Comparison of ENCODE assay signal across 13 cellular contexts in the genomic region with DNA sequence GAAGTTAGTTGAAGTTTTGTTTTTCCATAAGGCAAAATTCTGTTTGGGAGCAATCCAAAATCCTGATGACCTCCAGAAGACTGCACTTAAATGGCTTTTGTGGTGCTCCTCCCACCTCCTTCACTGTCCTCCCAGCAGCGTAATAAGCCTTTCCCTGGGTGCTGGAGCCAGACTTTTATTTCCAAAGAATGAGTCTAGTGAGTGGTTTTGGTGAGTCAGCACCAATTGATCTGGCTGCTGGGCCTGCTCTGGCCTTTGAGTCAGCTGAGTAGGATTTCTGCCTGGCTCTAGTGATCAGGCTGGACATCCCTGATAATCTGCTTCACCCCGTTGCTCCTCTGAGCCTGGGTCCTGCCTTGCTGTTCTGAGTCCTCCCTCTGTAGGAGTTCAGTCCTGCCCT. TPM values are rescaled to one million over a fixed set of nuclear protein-coding genes. Genes with fewer than 3 reads are reported as not detected.
DNase-seq lines count a peak whose midpoint lies in the region; ATAC-seq, FAIRE-seq and TF ChIP-seq lines count a peak whose summit lies in the region.
"Had no signal": no experiment of that assay in that cellular context is flagged by ENCODE, and none has a peak within 500 bp of the region (broad histone marks: within the 10 kb centered on the region; RNA-seq: fewer than 3 reads in every experiment).

No MANE protein-coding gene starts in this region.

- no peak for TF ChIP-seq RAD21 in K562 (CRISPR knock-in tag; conservative IDR thresholded peaks at IDR 0.05 in 1 of 2, IDR thresholded peaks at IDR 0.05 in 1 of 2)

- FAIRE-seq in K562 (lab: Jason Lieb, UNC): no peak

- H2AFZ ChIP-seq in K562 (ENCODE audit: low read depth, low read length): no peak overlapping the region

- H3K27ac Mint-ChIP-seq in activated naive CD8-positive, alpha-beta T cell treated with anti-CD3 and anti-CD28 coated beads for 36 hours: no peak overlapping the region
- H3K27ac Mint-ChIP-seq: activated naive CD4-positive, alpha-beta T cell treated with anti-CD3 and anti-CD28 coated beads, Interleukin-2, amount 10 ng/mL, durations not matched to agents 7 days and 5 days had no signal

- H3K79me2 ChIP-seq in K562 (ENCODE audit: control insufficient read depth, insufficient read depth, low read length): no peaks in the 10 kb centered on the region

- ATAC-seq in heart right ventricle: peak in 5 of 8 donors; percentile 27 to 80 (median 58)
- ATAC-seq in K562: peak; percentile 29; the same call in 1 of the 3 replicates
- peak; percentile 86 for ATAC-seq in left lung
- ATAC-seq in GM18868 (IDR thresholded peaks at IDR 0.05; ENCODE audit: unreplicated experiment): no peak

- no peaks in the 10 kb centered on the region for H3K9me1 ChIP-seq in K562 (ENCODE audit: control insufficient read depth, insufficient read depth, low read length)

- H3K36me3 ChIP-seq in heart right ventricle: no peaks in the 10 kb centered on the region
- no peaks in the 10 kb centered on the region for H3K36me3 ChIP-seq in K562 (ENCODE audit: control insufficient read depth, insufficient read depth, low read length)
- no peaks in the 10 kb centered on the region for H3K36me3 ChIP-seq in left lung
- H3K36me3 ChIP-seq: heart left ventricle had no signal

- H3K36me3 Mint-ChIP-seq in activated naive CD8-positive, alpha-beta T cell treated with anti-CD3 and anti-CD28 coated beads for 36 hours: no peaks in the 10 kb centered on the region
- H3K36me3 Mint-ChIP-seq: activated naive CD4-positive, alpha-beta T cell treated with anti-CD3 and anti-CD28 coated beads, Interleukin-2, amount 10 ng/mL, durations not matched to agents 7 days and 5 days had no signal

- POLR2A ChIA-PET in K562 (lab: Yijun Ruan, JAX): no interaction called here

- TF ChIP-seq EP300 in K562 (IDR thresholded peaks at IDR 0.05; ENCODE audit: low read length): no peak

- H3K9ac ChIP-seq in K562 (ENCODE audit: insufficient read depth in 1 of 2, low read depth in 2 of 2, low read length in 2 of 2): no peak overlapping the region

- 47 to 74% methylated on average over 2 of the region's 2 CpGs for WGBS in heart right ventricle, 2 donors
- WGBS in K562 (ENCODE audit: insufficient coverage, low coverage, missing lambda C conversion rate): 2% methylated on average over 2 of the region's 2 CpGs

- no peaks in the 10 kb centered on the region for H3K4me1 Mint-ChIP-seq in activated naive CD8-positive, alpha-beta T cell treated with anti-CD3 and anti-CD28 coated beads for 36 hours
- H3K4me1 Mint-ChIP-seq: activated naive CD4-positive, alpha-beta T cell treated with anti-CD3 and anti-CD28 coated beads, Interleukin-2, amount 10 ng/mL, durations not matched to agents 7 days and 5 days had no signal

- H3K4me1 ChIP-seq in heart right ventricle (peaks cover 0 to 3% (median 0%) of the 10 kb centered on the region in 9 donors), K562 (replicated peaks in 1 of 2; ENCODE audit: control insufficient read depth in 2 of 2, insufficient read depth in 2 of 2, low read length in 2 of 2) (no peaks in the 10 kb centered on the region), left lung (peaks cover 0 to 4% of the 10 kb centered on the region in 2 donors)

- in situ Hi-C loops in K562 (cut with MboI): no loop called here

- H3K9me3 Mint-ChIP-seq in activated naive CD8-positive, alpha-beta T cell treated with anti-CD3 and anti-CD28 coated beads for 36 hours: peaks cover 4% of the 10 kb centered on the region
- H3K9me3 Mint-ChIP-seq: activated naive CD4-positive, alpha-beta T cell treated with anti-CD3 and anti-CD28 coated beads, Interleukin-2, amount 10 ng/mL, durations not matched to agents 7 days and 5 days had no signal

- BruUV-seq in K562 (replicated peaks; lab: Mats Ljungman, UMichigan): no TSS peak

- no peak overlapping the region for H3K27ac ChIP-seq in heart right ventricle
- H3K27ac ChIP-seq in K562 (ENCODE audit: extremely low read depth, low read depth, low read length): no peak overlapping the region
- H3K27ac ChIP-seq in left lung: no peak overlapping the region
- H3K27ac ChIP-seq: dorsolateral prefrontal cortex, heart left ventricle had no signal

- intact Hi-C loops in heart right ventricle (cut with DNase I) (no loop called here), cardiac septum (cut with DNase I) (no loop called here), K562 (cut with micrococcal nuclease) (no loop called here), left lung (cut with DNase I) (no loop called here)

- no peak overlapping the region for H3K4me2 ChIP-seq in K562 (ENCODE audit: insufficient read depth, low read length)

- H3K9me3 ChIP-seq in heart right ventricle (no peaks in the 10 kb centered on the region), K562 (replicated peaks; ENCODE audit: control insufficient read depth, insufficient read depth, low read depth, low read length) (no peaks in the 10 kb centered on the region), left lung (no peaks in the 10 kb centered on the region)
- H3K9me3 ChIP-seq: heart left ventricle had no signal

- no peak overlapping the region for H3K4me3 Mint-ChIP-seq in activated naive CD8-positive, alpha-beta T cell treated with anti-CD3 and anti-CD28 coated beads for 36 hours
- H3K4me3 Mint-ChIP-seq: activated naive CD4-positive, alpha-beta T cell treated with anti-CD3 and anti-CD28 coated beads, Interleukin-2, amount 10 ng/mL, durations not matched to agents 7 days and 5 days had no signal

- peak in 1 of 2 donors; percentile 9 for DNase-seq in heart right ventricle
- no peak for DNase-seq in cardiac septum (ENCODE audit: low spot score)
- peak in 1 of 4 experiments; percentile 5 for DNase-seq in K562 (ENCODE audit: extremely low read depth in 1 of 4, low spot score in 3 of 4)
- DNase-seq in left lung: no peak
- DNase-seq in T1000 (lab: John Stamatoyannopoulos, UW): no peak
- no peak for DNase-seq in Kasumi-1 (lab: John Stamatoyannopoulos, UW)
- DNase-seq in activated naive CD8-positive, alpha-beta T cell treated with anti-CD3 and anti-CD28 coated beads for 36 hours: no peak
- DNase-seq: activated CD4-positive, alpha-beta T cell treated with anti-CD3 and anti-CD28 coated beads, Interleukin-2, amount 50 U/mL, for 48 hours; activated naive CD4-positive, alpha-beta T cell treated with anti-CD3 and anti-CD28 coated beads, Interleukin-2, amount 10 ng/mL, durations not matched to agents 7 days and 5 days; dorsolateral prefrontal cortex; heart left ventricle; NCI-H2029 had no signal

- peaks cover 0 to 6% (median 0%) of the 10 kb centered on the region in 7 donors for H3K27me3 ChIP-seq in heart right ventricle
- peaks cover 0 to 5% of the 10 kb centered on the region in 2 experiments; a peak in 1 of 5 replicates for H3K27me3 ChIP-seq in K562 (ENCODE audit: control insufficient read depth in 2 of 2, insufficient read depth in 2 of 2, low read length in 2 of 2)
- no peaks in the 10 kb centered on the region for H3K27me3 ChIP-seq in left lung
- H3K27me3 ChIP-seq: heart left ventricle had no signal

- H3K4me3 ChIP-seq in heart right ventricle: no peak overlapping the region
- H3K4me3 ChIP-seq in K562: no peak overlapping the region
- no peak overlapping the region for H3K4me3 ChIP-seq in left lung
- H3K4me3 ChIP-seq: dorsolateral prefrontal cortex, heart left ventricle had no signal

- no peaks in the 10 kb centered on the region for H4K20me1 ChIP-seq in K562 (replicated peaks; ENCODE audit: control insufficient read depth, insufficient read depth, low read length)

- no peak for TF ChIP-seq POLR2A in K562 (conservative IDR thresholded peaks at IDR 0.05)

- TF ChIP-seq CTCF in heart right ventricle (IDR thresholded peaks at IDR 0.05) (no peak), K562 (IDR thresholded peaks at IDR 0.05 in 2 of 3, conservative IDR thresholded peaks at IDR 0.05 in 1 of 3; ENCODE audit: insufficient read depth in 2 of 3, low read depth in 1 of 3, low read length in 3 of 3) (no peak), left lung (IDR thresholded peaks at IDR 0.05) (no peak)

- CTCF ChIA-PET in K562 (lab: Yijun Ruan, JAX; ENCODE audit: low intra/inter-chr PET ratio): no interaction called here

- H3K27me3 Mint-ChIP-seq in activated naive CD8-positive, alpha-beta T cell treated with anti-CD3 and anti-CD28 coated beads for 36 hours: peaks cover 9% of the 10 kb centered on the region

TF ChIP-seq in K562, 482 proteins besides CTCF, POLR2A, EP300 and RAD21 (continues in another document):
- no peak for TF ChIP-seq ARHGAP35 (IDR thresholded peaks at IDR 0.05; ENCODE audit: partially characterized antibody)

RNA-seq across cellular contexts. Expression of gene KCND3, which starts 21.8 kb away (rescaled TPM):
- total RNA-seq in heart right ventricle (10 to 100 TPM in 9 of 10 donors, 1 to 10 TPM in 1; 9.9 to 24.7 (median 15.9) TPM), cardiac septum (14.2 TPM), K562 (2014; rRNA removed) (not detected in 2 replicates), K562 (2014; rRNA removed; fragmentation: Illumina TruSeq; extraction: Trizol) (not detected in 2 replicates), K562 (2015; rRNA removed; fragmentation: Illumina TruSeq; extraction: Trizol) (not detected in 2 replicates), K562 (2021) (not detected in 2 replicates), left lung (10 to 100 TPM in 1 of 2 donors, 1 to 10 TPM in 1; 8.2 to 10.2 TPM)
- polyA plus RNA-seq in heart right ventricle (1 to 10 TPM; 3.5 to 8.0 TPM), K562 (2011; rRNA removed) (not detected in 2 replicates), K562 (2014; fragmentation: Illumina TruSeq; extraction: Trizol) (not detected in 2 replicates), K562 (2014; fragmentation: Nextera tagmentation; extraction: Ambion mirVana) (not detected), K562 (2014; rRNA removed) (not detected in 2 replicates)
- total RNA-seq in K562 (2011; cell fraction: chromatin; rRNA removed; ENCODE audit: low replicate concordance): not detected in 2 replicates
- not detected in 2 replicates for total RNA-seq in K562 (2011; cell fraction: nucleolus; rRNA removed)
- not detected in 2 replicates for total RNA-seq in K562 (2011; cell fraction: nucleoplasm; rRNA removed)
- not detected in 2 replicates for polyA plus RNA-seq in K562 (2011; cell fraction: cytosol; rRNA removed)
- polyA plus RNA-seq in K562 (2011; cell fraction: nucleus; rRNA removed): not detected in 2 replicates
- polyA plus RNA-seq in K562 (2012): 0.03 TPM in 1 of 2 replicates, not detected in the other
- not detected in 2 replicates for polyA minus RNA-seq in K562 (2011; rRNA and poly(A)+ RNA removed)
- not detected in 2 replicates for polyA minus RNA-seq in K562 (2011; cell fraction: cytosol; rRNA and poly(A)+ RNA removed)
- not detected in 2 replicates for polyA minus RNA-seq in K562 (2011; cell fraction: nucleus; rRNA and poly(A)+ RNA removed)
- total RNA-seq in activated naive CD8-positive, alpha-beta T cell treated with anti-CD3 and anti-CD28 coated beads for 36 hours: not detected

Comparison
In these comparisons a context has a peak if more than half of its experiments do, and no peak if none do; other contexts are left out.
1. RNA of gene KCND3, which starts 21.8 kb away (total RNA-seq): 9.9 to 24.7 TPM in heart right ventricle, 14.2 TPM in cardiac septum (single experiment) and 8.2 to 10.2 TPM in left lung; not detected in K562 and not detected in activated naive CD8-positive, alpha-beta T cell treated with anti-CD3 and anti-CD28 coated beads for 36 hours; every median in the first group is over 4 times any median in the second.